ENCODE assay signal across 24 cellular contexts in the genomic region with DNA sequence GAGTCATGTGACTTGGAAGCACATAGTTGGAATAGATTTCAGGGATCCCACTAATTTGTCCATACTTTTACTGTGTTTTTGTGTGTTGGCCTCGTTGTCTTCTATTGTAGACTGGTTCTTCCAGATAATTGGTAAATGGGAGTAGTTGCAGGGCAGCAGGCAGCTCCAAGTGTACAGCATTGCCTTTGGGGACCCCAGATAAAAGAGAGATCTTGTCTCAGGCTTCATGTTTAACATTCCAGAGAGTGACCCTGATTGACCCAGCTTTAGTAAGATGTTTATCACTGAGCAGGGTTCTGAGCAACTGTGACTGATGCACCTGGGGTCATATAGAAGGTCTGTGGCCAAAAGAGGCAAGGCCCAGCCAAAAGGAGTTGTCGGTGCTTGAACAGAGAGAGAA. TPM values are rescaled to one million over a fixed set of nuclear protein-coding genes. Genes with fewer than 3 reads are reported as not detected.
DNase-seq lines count a peak whose midpoint lies in the region; TF ChIP-seq lines count a peak whose summit lies in the region.
"Had no signal": no experiment of that assay in that cellular context is flagged by ENCODE, and none has a peak within 500 bp of the region (broad histone marks: within the 10 kb centered on the region; RNA-seq: fewer than 3 reads in every experiment).

No MANE protein-coding gene starts in this region.

- H3K4me3 ChIP-seq in breast epithelium: no peak overlapping the region

- POLR2A ChIA-PET in MCF 10A (lab: Yijun Ruan, JAX): no interaction called here

- H3K27me3 ChIP-seq in breast epithelium: no peaks in the 10 kb centered on the region

- peaks cover 15% of the 10 kb centered on the region for H3K9me3 Mint-ChIP-seq in activated CD4-positive, alpha-beta T cell treated with anti-CD3 and anti-CD28 coated beads, Interleukin-2, amount 10 ng/mL, durations not matched to agents 24 days and 14 days
- H3K9me3 Mint-ChIP-seq in MCF 10A (ENCODE audit: unreplicated experiment) (no peaks in the 10 kb centered on the region), immature natural killer cell (no peaks in the 10 kb centered on the region)
- H3K9me3 Mint-ChIP-seq: IgD-negative memory B cell had no signal

- H3K9me3 ChIP-seq in breast epithelium: no peaks in the 10 kb centered on the region

- intact Hi-C loops in activated CD4-positive, alpha-beta T cell treated with anti-CD3 and anti-CD28 coated beads, Interleukin-2, amount 10 ng/mL, durations not matched to agents 24 days and 14 days (cut with micrococcal nuclease): no loop called here
- intact Hi-C loops in breast epithelium (cut with DNase I; ENCODE audit: low total_unique reads): no loop called here
- intact Hi-C loops in MCF 10A (cut with micrococcal nuclease): no loop called here

- H3K36me3 Mint-ChIP-seq in activated CD4-positive, alpha-beta T cell treated with anti-CD3 and anti-CD28 coated beads, Interleukin-2, amount 10 ng/mL, durations not matched to agents 24 days and 14 days (ENCODE audit: low read depth): peaks cover 64% of the 10 kb centered on the region
- no peaks in the 10 kb centered on the region for H3K36me3 Mint-ChIP-seq in MCF 10A (ENCODE audit: insufficient read depth, unreplicated experiment)
- H3K36me3 Mint-ChIP-seq in immature natural killer cell: peaks cover 49 to 58% (median 51%) of the 10 kb centered on the region in 3 donors

- H3K4me1 Mint-ChIP-seq in activated CD4-positive, alpha-beta T cell treated with anti-CD3 and anti-CD28 coated beads, Interleukin-2, amount 10 ng/mL, durations not matched to agents 24 days and 14 days: peaks cover 10% of the 10 kb centered on the region
- H3K4me1 Mint-ChIP-seq in MCF 10A (ENCODE audit: insufficient read depth, unreplicated experiment) (peaks cover 5% of the 10 kb centered on the region), immature natural killer cell (peaks cover 11 to 54% of the 10 kb centered on the region in 2 donors)

- no peaks in the 10 kb centered on the region for H3K4me1 ChIP-seq in breast epithelium

- TF ChIP-seq POLR2A in breast epithelium (IDR thresholded peaks at IDR 0.05): no peak

- DNase-seq in activated CD4-positive, alpha-beta T cell treated with anti-CD3 and anti-CD28 coated beads, Interleukin-2, amount 10 ng/mL, durations not matched to agents 24 days and 14 days: no peak
- no peak for DNase-seq in activated CD4-positive, alpha-beta T cell treated with anti-CD3 and anti-CD28 coated beads, Interleukin-2, amount 50 U/mL, for 4 hours
- DNase-seq in breast epithelium (ENCODE audit: low spot score in 2 of 2): no peak
- no peak for DNase-seq in MCF 10A (ENCODE audit: unreplicated experiment)
- DNase-seq in immature natural killer cell: no peak
- DNase-seq in DMS 273 treated with DMSO at 0.1 percent for 48 hours (lab: John Stamatoyannopoulos, UW): no peak
- no peak for DNase-seq in cortex of kidney (lab: John Stamatoyannopoulos, UW)
- no peak for DNase-seq in 8988T
- DNase-seq: AML-193, DMS79, MV-4-11, NCI-H1105 treated with DMSO at 0.1 percent for 48 hours, NCI-H1694, NCI-H2081, NCI-H2171, NCI-H345, NCI-H524, NCI-H774, SIG-M5 had no signal

- CTCF ChIA-PET in MCF 10A (lab: Yijun Ruan, JAX): interaction anchor here (1.1 to 3.2 kb wide), 13 partner anchors 10 to 392 kb away, joined by 3 to 13 read pairs (median 4); no protein-coding TSS in a partner anchor

- H3K27me3 Mint-ChIP-seq in activated CD4-positive, alpha-beta T cell treated with anti-CD3 and anti-CD28 coated beads, Interleukin-2, amount 10 ng/mL, durations not matched to agents 24 days and 14 days: no peaks in the 10 kb centered on the region
- H3K27me3 Mint-ChIP-seq in MCF 10A (ENCODE audit: insufficient read depth, unreplicated experiment) (no peaks in the 10 kb centered on the region), immature natural killer cell (ENCODE audit: low read depth in 3 of 3) (peaks cover 0 to 2% (median 2%) of the 10 kb centered on the region in 3 donors)
- H3K27me3 Mint-ChIP-seq: IgD-negative memory B cell had no signal

- BruUV-seq in MCF 10A (replicated peaks; lab: Mats Ljungman, UMichigan): no TSS peak

- no peak for TF ChIP-seq CTCF in breast epithelium (IDR thresholded peaks at IDR 0.05)
- TF ChIP-seq CTCF in MCF 10A (IDR thresholded peaks at IDR 0.05; ENCODE audit: unreplicated experiment): no peak

- peak overlapping the region; percentile 37 to 52 for H3K27ac ChIP-seq in breast epithelium
- H3K27ac ChIP-seq: C4-2B had no signal

- peak overlapping the region; percentile 19 for H3K27ac Mint-ChIP-seq in activated CD4-positive, alpha-beta T cell treated with anti-CD3 and anti-CD28 coated beads, Interleukin-2, amount 10 ng/mL, durations not matched to agents 24 days and 14 days
- H3K27ac Mint-ChIP-seq in MCF 10A (ENCODE audit: low read depth, unreplicated experiment) (no peak overlapping the region), immature natural killer cell (peak overlapping the region in 4 of 6 donors; percentile 60 to 76 (median 72))
- H3K27ac Mint-ChIP-seq: IgD-negative memory B cell had no signal

- H3K36me3 ChIP-seq in breast epithelium: no peaks in the 10 kb centered on the region

- no peak overlapping the region for H3K4me3 Mint-ChIP-seq in activated CD4-positive, alpha-beta T cell treated with anti-CD3 and anti-CD28 coated beads, Interleukin-2, amount 10 ng/mL, durations not matched to agents 24 days and 14 days
- H3K4me3 Mint-ChIP-seq in MCF 10A (ENCODE audit: unreplicated experiment) (no peak overlapping the region), immature natural killer cell (no peak overlapping the region)
- H3K4me3 Mint-ChIP-seq: IgD-negative memory B cell had no signal

RNA-seq across cellular contexts. Expression of gene C5orf58, which starts 13.7 kb away (rescaled TPM):
- total RNA-seq in activated CD4-positive, alpha-beta T cell treated with anti-CD3 and anti-CD28 coated beads, Interleukin-2, amount 10 ng/mL, durations not matched to agents 24 days and 14 days: not detected in 2 replicates
- total RNA-seq in breast epithelium (under 1 TPM in 2 of 3 donors, not detected in 1; 0.15 to 0.80 TPM), MCF 10A (2022) (not detected in 2 replicates)
- polyA plus RNA-seq in immature natural killer cell: 1 to 10 TPM in 1 of 3 donors, under 1 TPM in 1, not detected in 1; 0.23 to 1.9 TPM
- total RNA-seq: A172, H4 had no signal
- polyA plus RNA-seq: AG04450, IgD-negative memory B cell had no signal

RNA-seq across cellular contexts. Expression of gene LCP2, which starts 51.1 kb away (rescaled TPM):
- total RNA-seq in activated CD4-positive, alpha-beta T cell treated with anti-CD3 and anti-CD28 coated beads, Interleukin-2, amount 10 ng/mL, durations not matched to agents 24 days and 14 days: 278 and 283 TPM in 2 replicates
- 10 to 100 TPM; 15.4 to 41.4 (median 21.8) TPM for total RNA-seq in breast epithelium
- not detected in 2 replicates for total RNA-seq in MCF 10A (2022)
- 100 to 1,000 TPM in 1 of 3 donors, 10 to 100 TPM in 2; 87.1 to 276 (median 99.3) TPM for polyA plus RNA-seq in immature natural killer cell
- total RNA-seq: A172 had no signal
- polyA plus RNA-seq: AG04450 had no signal

Comparison
In these comparisons a context has a peak if more than half of its experiments do, and no peak if none do; other contexts are left out.
1. RNA of gene LCP2, which starts 51.1 kb away (total RNA-seq): 278 to 283 TPM in activated CD4-positive, alpha-beta T cell treated with anti-CD3 and anti-CD28 coated beads, Interleukin-2, amount 10 ng/mL, durations not matched to agents 24 days and 14 days and 15.4 to 41.4 TPM in breast epithelium; not detected in MCF 10A; every median in the first group is over 10 times any median in the second.